14 cellular contexts compared by ENCODE assay signal in genomic region chr7:95594185-95594584, GRCh38. TPM values are rescaled to one million over a fixed set of nuclear protein-coding genes. Genes with fewer than 3 reads are reported as not detected.
DNase-seq lines count a peak whose midpoint lies in the region; ATAC-seq and TF ChIP-seq lines count a peak whose summit lies in the region.
"Had no signal": no experiment of that assay in that cellular context is flagged by ENCODE, and none has a peak within 500 bp of the region (broad histone marks: within the 10 kb centered on the region; RNA-seq: fewer than 3 reads in every experiment).

No MANE protein-coding gene starts in this region.

- H3K9me3 ChIP-seq in muscle layer of duodenum (ENCODE audit: control insufficient read depth in 1 of 2, low read length in 2 of 2) (no peaks in the 10 kb centered on the region), upper lobe of left lung (no peaks in the 10 kb centered on the region)

- ATAC-seq in upper lobe of left lung (ENCODE audit: low FRiP score in 2 of 2) (no peak), GM18867 (IDR thresholded peaks at IDR 0.05; ENCODE audit: unreplicated experiment) (no peak)
- ATAC-seq: CD8-positive, alpha-beta T cell had no signal

- no peak for TF ChIP-seq CTCF in epithelial cell of proximal tubule (conservative IDR thresholded peaks at IDR 0.05; ENCODE audit: low read depth, low read length)
- no peak for TF ChIP-seq CTCF in upper lobe of left lung (IDR thresholded peaks at IDR 0.05)

- TF ChIP-seq POLR2A in upper lobe of left lung (IDR thresholded peaks at IDR 0.05), result peak in 1 of 4 donors; percentile 17

- DNase-seq in NCI-H2171 treated with DMSO at 0.1 percent for 48 hours (lab: John Stamatoyannopoulos, UW), result peak; percentile 26
- no peak for DNase-seq in NCI-H2171 (lab: John Stamatoyannopoulos, UW)
- DNase-seq in epithelial cell of proximal tubule (ENCODE audit: low read depth), result no peak
- no peak for DNase-seq in upper lobe of left lung
- no peak for DNase-seq in cerebellar nuclear complex (lab: John Stamatoyannopoulos, UW)
- DNase-seq in stimulated activated naive CD4-positive, alpha-beta T cell (lab: John Stamatoyannopoulos, UW), result no peak
- DNase-seq: activated CD8-positive, alpha-beta memory T cell treated with anti-CD3 and anti-CD28 coated beads, Interleukin-2, amount 50 U/mL, for 48 hours; CD8-positive, alpha-beta T cell; NCI-H226; PC-9 had no signal

- H3K4me3 ChIP-seq in epithelial cell of proximal tubule (ENCODE audit: low read depth, low read length) (peak overlapping the region; percentile 71), muscle layer of duodenum (ENCODE audit: low read depth in 1 of 2, low read length in 2 of 2) (peak overlapping the region; percentile 95 to 99), upper lobe of left lung (peak overlapping the region; percentile 69 to 88 (median 77))
- H3K4me3 ChIP-seq: PC-9 had no signal

- peaks cover 27 to 41% of the 10 kb centered on the region in 2 donors for H3K36me3 ChIP-seq in muscle layer of duodenum (ENCODE audit: control insufficient read depth in 1 of 2, insufficient read depth in 2 of 2, low read length in 2 of 2)
- H3K36me3 ChIP-seq in upper lobe of left lung, result peaks cover 19 to 63% (median 31%) of the 10 kb centered on the region in 4 donors

- peak overlapping the region; percentile 94 for H3K27ac ChIP-seq in muscle layer of duodenum (ENCODE audit: low read length)
- peak overlapping the region; percentile 95 to 99 (median 97) for H3K27ac ChIP-seq in upper lobe of left lung
- H3K27ac ChIP-seq: PC-9 had no signal

- TF ChIP-seq EP300 in upper lobe of left lung (IDR thresholded peaks at IDR 0.05), result no peak

- H3K4me1 ChIP-seq in muscle layer of duodenum (ENCODE audit: control insufficient read depth in 1 of 2, insufficient read depth in 2 of 2, low read length in 2 of 2), result peaks cover 10 to 40% of the 10 kb centered on the region in 2 donors
- peaks cover 29 to 45% (median 40%) of the 10 kb centered on the region in 4 donors for H3K4me1 ChIP-seq in upper lobe of left lung

- H3K27me3 ChIP-seq in muscle layer of duodenum (ENCODE audit: low read depth, low read length) (no peaks in the 10 kb centered on the region), upper lobe of left lung (no peaks in the 10 kb centered on the region)

RNA-seq across cellular contexts. Expression of gene PDK4, which starts 2.1 kb away (rescaled TPM):
- total RNA-seq in epithelial cell of proximal tubule (0.29 and 0.52 TPM in 2 replicates), upper lobe of left lung (100 to 1,000 TPM; 111 to 427 (median 160) TPM)
- total RNA-seq: CD8-positive, alpha-beta T cell; G401; T-helper 1 cell treated with Interleukin-12 subunit alpha and Interleukin-12 subunit beta and Interleukin-4 antibody, amounts not matched to agents 30 ng/mL and 1 ng/mL, for 36 hours had no signal

Comparison
In these comparisons a context has a peak if more than half of its experiments do, and no peak if none do; other contexts are left out.
1. RNA of gene PDK4, which starts 2.1 kb away (total RNA-seq): 111 to 427 TPM in upper lobe of left lung; 0.29 to 0.52 TPM in epithelial cell of proximal tubule; every median in the first group is over 10 times any median in the second.
2. Peak in every context shown above with its lines, with median percentiles within 50 percentile points of each other: H3K4me3 ChIP-seq.